Comparison of ENCODE assay signal across 8 cellular contexts in the genomic region with DNA sequence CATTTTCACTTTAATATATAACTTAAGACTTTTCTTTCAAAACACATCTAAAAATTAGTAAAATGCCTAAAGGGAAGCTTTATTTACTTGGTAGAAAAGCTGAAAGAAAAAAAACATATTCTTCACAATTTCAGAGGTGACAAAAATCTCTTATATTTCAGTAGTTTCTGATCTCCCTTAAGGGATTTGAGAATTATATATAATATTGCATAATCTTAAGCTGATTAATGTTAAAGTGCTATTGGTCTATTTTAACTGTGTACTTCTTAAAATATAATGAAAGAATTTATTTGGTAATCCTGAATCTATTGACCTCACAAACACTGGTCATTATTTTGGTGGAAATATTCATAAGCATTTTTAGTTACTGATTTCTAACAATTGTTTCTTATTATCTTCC. TPM values are rescaled to one million over a fixed set of nuclear protein-coding genes. Genes with fewer than 3 reads are reported as not detected.
DNase-seq lines count a peak whose midpoint lies in the region; ATAC-seq and TF ChIP-seq lines count a peak whose summit lies in the region.

No MANE protein-coding gene starts in this region.

- H3K4me3 ChIP-seq in NT2/D1 (ENCODE audit: insufficient read length, low read depth) (peak overlapping the region; percentile 97), neural progenitor cell (peak overlapping the region; percentile 77)
- peak overlapping the region; percentile 76 for H3K4me3 ChIP-seq in effector memory CD4-positive, alpha-beta T cell (ENCODE audit: insufficient read depth, low read depth, low read length, poor library complexity, severe bottlenecking)

- H3K4me2 ChIP-seq in neural progenitor cell: peak overlapping the region; percentile 86

- no peaks in the 10 kb centered on the region for H3K27me3 Mint-ChIP-seq in neural progenitor cell (ENCODE audit: insufficient read depth, low read depth)

- H3K9me3 Mint-ChIP-seq in neural progenitor cell: no peaks in the 10 kb centered on the region

- peaks cover 38% of the 10 kb centered on the region for H3K79me2 ChIP-seq in neural progenitor cell (ENCODE audit: low read depth)

- no peaks in the 10 kb centered on the region for H4K20me1 ChIP-seq in neural progenitor cell (ENCODE audit: low read depth)

- peak overlapping the region; percentile 84 for H3K27ac ChIP-seq in C4-2B
- no peak overlapping the region for H3K27ac ChIP-seq in effector memory CD4-positive, alpha-beta T cell (ENCODE audit: insufficient read depth, low read length, poor library complexity, severe bottlenecking)
- H3K27ac ChIP-seq in neural progenitor cell: no peak overlapping the region

- H3K9ac ChIP-seq in NT2/D1 (ENCODE audit: insufficient read length, low read depth) (peak overlapping the region; percentile 97), neural progenitor cell (peak overlapping the region; percentile 66)

- H3F3A ChIP-seq in neural progenitor cell (ENCODE audit: low read depth): peaks cover 4% of the 10 kb centered on the region

- H3K36me3 ChIP-seq in NT2/D1 (ENCODE audit: insufficient read depth, insufficient read length, low read length) (peaks cover 18% of the 10 kb centered on the region), neural progenitor cell (no peaks in the 10 kb centered on the region)
- no peaks in the 10 kb centered on the region for H3K36me3 ChIP-seq in effector memory CD4-positive, alpha-beta T cell (ENCODE audit: control insufficient read depth, insufficient read depth, low read length)

- no peaks in the 10 kb centered on the region for H3K27me3 ChIP-seq in NT2/D1 (ENCODE audit: insufficient read depth, insufficient read length)
- H3K27me3 ChIP-seq in effector memory CD4-positive, alpha-beta T cell (replicated peaks; ENCODE audit: control insufficient read depth, insufficient read depth, low read length, poor library complexity, severe bottlenecking): no peaks in the 10 kb centered on the region
- H3K27me3 ChIP-seq in neural progenitor cell: no peaks in the 10 kb centered on the region

- peaks cover 8% of the 10 kb centered on the region for H3K36me3 Mint-ChIP-seq in neural progenitor cell

- peak overlapping the region; percentile 99 for H3K27ac Mint-ChIP-seq in neural progenitor cell

- H3K9me3 ChIP-seq in NT2/D1 (ENCODE audit: insufficient read depth, low read length) (no peaks in the 10 kb centered on the region), neural progenitor cell (ENCODE audit: low read depth) (no peaks in the 10 kb centered on the region)
- no peaks in the 10 kb centered on the region for H3K9me3 ChIP-seq in effector memory CD4-positive, alpha-beta T cell (ENCODE audit: control insufficient read depth, low read length)

- DNase-seq in NT2/D1 (ENCODE audit: low read depth, low spot score) (no peak), neural progenitor cell (ENCODE audit: low spot score) (no peak), NCI-H69 (lab: John Stamatoyannopoulos, UW) (no peak), Kasumi-1 (lab: John Stamatoyannopoulos, UW) (no peak)
- DNase-seq in effector memory CD4-positive, alpha-beta T cell: no peak

- no peak for TF ChIP-seq CTCF in C4-2B (conservative IDR thresholded peaks at IDR 0.05)
- TF ChIP-seq CTCF in neural progenitor cell (IDR thresholded peaks at IDR 0.05): no peak

- no peaks in the 10 kb centered on the region for H3K4me1 ChIP-seq in NT2/D1 (ENCODE audit: insufficient read depth, insufficient read length)
- no peaks in the 10 kb centered on the region for H3K4me1 ChIP-seq in effector memory CD4-positive, alpha-beta T cell (ENCODE audit: control insufficient read depth, insufficient read depth, low read length, poor library complexity, severe bottlenecking)
- peaks cover 15% of the 10 kb centered on the region for H3K4me1 ChIP-seq in neural progenitor cell

- peak overlapping the region; percentile 95 for H2AFZ ChIP-seq in neural progenitor cell (replicated peaks)

- peaks cover 24% of the 10 kb centered on the region for H3K4me1 Mint-ChIP-seq in neural progenitor cell

- no peak for ATAC-seq in GM18858 (IDR thresholded peaks at IDR 0.05; ENCODE audit: unreplicated experiment)
- no peak for ATAC-seq in HG03196 (IDR thresholded peaks at IDR 0.05; ENCODE audit: unreplicated experiment)

- peak overlapping the region; percentile 96 for H3K4me3 Mint-ChIP-seq in neural progenitor cell

RNA-seq across cellular contexts. Expression of a gene that starts 1.2 kb away (rescaled TPM):
- total RNA-seq in neural progenitor cell (ENCODE audit: low replicate concordance): 46.5 and 68.7 TPM in 2 replicates

RNA-seq across cellular contexts. Expression of a gene that starts 55.8 kb away (rescaled TPM):
- total RNA-seq in neural progenitor cell (ENCODE audit: low replicate concordance): 10.7 and 15.5 TPM in 2 replicates
